In genomic region chr14:87461704-87462103, GRCh38 we compare ENCODE assay signal across 32 cellular contexts.
A peak's percentile ranks its signal among the peaks of the same experiment; 100 is the strongest.
DNase-seq lines count a peak whose midpoint lies in the region; ATAC-seq, FAIRE-seq and TF ChIP-seq lines count a peak whose summit lies in the region.
"Had no signal": no experiment of that assay in that cellular context is flagged by ENCODE, and none has a peak within 500 bp of the region (broad histone marks: within the 10 kb centered on the region; RNA-seq: fewer than 3 reads in every experiment).

No MANE protein-coding gene starts in this region.

- H3K9ac ChIP-seq in H1 (replicated peaks in 1 of 4; ENCODE audit: extremely low read depth in 1 of 4, low read depth in 3 of 4, low read length in 3 of 4), result no peak overlapping the region

- H2AK5ac ChIP-seq in H1 (ENCODE audit: low read depth, low read length), result no peak overlapping the region

- ATAC-seq in activated CD8-positive, alpha-beta T cell treated with anti-CD3 and anti-CD28 coated beads for 36 hours, result no peak
- ATAC-seq: A549; activated T-cell treated with anti-CD3 and anti-CD28 coated beads, Interleukin-2, amount 50 U/mL, for 72 hours; body of pancreas; naive thymus-derived CD8-positive, alpha-beta T cell; Panc1 had no signal

- H3K36me3 Mint-ChIP-seq in activated CD8-positive, alpha-beta T cell treated with anti-CD3 and anti-CD28 coated beads for 36 hours (ENCODE audit: low read depth), result no peaks in the 10 kb centered on the region
- H3K36me3 Mint-ChIP-seq: CD4-positive, alpha-beta memory T cell; immature natural killer cell; naive thymus-derived CD8-positive, alpha-beta T cell had no signal

- H3K4me3 Mint-ChIP-seq in activated CD8-positive, alpha-beta T cell treated with anti-CD3 and anti-CD28 coated beads for 36 hours, result no peak overlapping the region
- H3K4me3 Mint-ChIP-seq: activated B cell treated with CpG ODN at 0.5 μM for 24 hours; activated T-cell treated with anti-CD3 and anti-CD28 coated beads, Interleukin-2, amount 50 U/mL, for 72 hours; CD4-positive, alpha-beta memory T cell; immature natural killer cell; naive thymus-derived CD8-positive, alpha-beta T cell; stimulated activated naive CD8-positive, alpha-beta T cell treated with anti-CD3 and anti-CD28 coated beads, Interleukin-15, Interleukin-2, amounts not matched to agents 100 ng/mL and 50 ng/mL, for 24 hours had no signal

- H3K27me3 Mint-ChIP-seq in activated CD8-positive, alpha-beta T cell treated with anti-CD3 and anti-CD28 coated beads for 36 hours, result no peaks in the 10 kb centered on the region
- H3K27me3 Mint-ChIP-seq: activated B cell treated with CpG ODN at 0.5 μM for 24 hours; CD4-positive, alpha-beta memory T cell; naive thymus-derived CD8-positive, alpha-beta T cell; stimulated activated naive CD8-positive, alpha-beta T cell treated with anti-CD3 and anti-CD28 coated beads, Interleukin-15, Interleukin-2, amounts not matched to agents 100 ng/mL and 50 ng/mL, for 24 hours had no signal

- H3K56ac ChIP-seq in H1 (replicated peaks; ENCODE audit: insufficient read length, low read depth, low read length), result no peak overlapping the region

- TF ChIP-seq EP300 in H1 (IDR thresholded peaks at IDR 0.05; ENCODE audit: borderline replicate concordance in 1 of 2, low read depth in 2 of 2, low read length in 2 of 2), result no peak

- no peak overlapping the region for H3K27ac Mint-ChIP-seq in activated CD8-positive, alpha-beta T cell treated with anti-CD3 and anti-CD28 coated beads for 36 hours
- H3K27ac Mint-ChIP-seq: activated B cell treated with CpG ODN at 0.5 μM for 24 hours; activated T-cell treated with anti-CD3 and anti-CD28 coated beads, Interleukin-2, amount 50 U/mL, for 72 hours; CD4-positive, alpha-beta memory T cell; immature natural killer cell; naive thymus-derived CD8-positive, alpha-beta T cell; stimulated activated naive CD8-positive, alpha-beta T cell treated with anti-CD3 and anti-CD28 coated beads, Interleukin-15, Interleukin-2, amounts not matched to agents 100 ng/mL and 50 ng/mL, for 24 hours had no signal

- H3K4me3 ChIP-seq in H1 (ENCODE audit: extremely low read depth in 1 of 4, insufficient read depth in 2 of 4, low read depth in 3 of 4, low read length in 4 of 4), result no peak overlapping the region
- H3K4me3 ChIP-seq: A549, body of pancreas, left ventricle myocardium inferior, skin epidermis, vagina had no signal

- H3K27me3 ChIP-seq in H1 (replicated peaks in 1 of 4; ENCODE audit: control insufficient read depth in 3 of 4, extremely low read depth in 1 of 4, insufficient read depth in 3 of 4, low read length in 3 of 4), result no peaks in the 10 kb centered on the region
- H3K27me3 ChIP-seq: body of pancreas, dorsolateral prefrontal cortex, vagina had no signal

- CTCF ChIA-PET in H1 (lab: Charles Lee; ENCODE audit: partially characterized antibody), result no interaction called here
- CTCF ChIA-PET in activated CD8-positive, alpha-beta T cell treated with anti-CD3 and anti-CD28 coated beads for 36 hours (lab: Charles Lee), result no interaction called here

- no peaks in the 10 kb centered on the region for H3K4me1 ChIP-seq in H1 (replicated peaks in 1 of 4; ENCODE audit: control insufficient read depth in 3 of 4, insufficient read depth in 4 of 4, low read length in 3 of 4)
- H3K4me1 ChIP-seq: A549, body of pancreas, left ventricle myocardium inferior, vagina had no signal

- no peaks in the 10 kb centered on the region for H3K79me1 ChIP-seq in H1 (ENCODE audit: low read depth, low read length)

- H4K5ac ChIP-seq in H1 (ENCODE audit: insufficient read length, low read depth, low read length), result no peak overlapping the region

- H2BK12ac ChIP-seq in H1 (ENCODE audit: low read depth, low read length), result no peak overlapping the region

- H3K9me3 ChIP-seq in H1 (ENCODE audit: insufficient read depth in 2 of 2, low read depth in 1 of 2, low read length in 1 of 2), result no peaks in the 10 kb centered on the region
- H3K9me3 ChIP-seq: A549, body of pancreas, vagina had no signal

- intact Hi-C loops in activated CD8-positive, alpha-beta T cell treated with anti-CD3 and anti-CD28 coated beads for 36 hours (cut with micrococcal nuclease), result no loop called here

- no peaks in the 10 kb centered on the region for H3K36me3 ChIP-seq in H1 (ENCODE audit: control insufficient read depth in 2 of 4, insufficient read depth in 4 of 4, low read length in 3 of 4)
- H3K36me3 ChIP-seq: left ventricle myocardium inferior, vagina had no signal

- H2BK5ac ChIP-seq in H1 (ENCODE audit: low read depth, low read length), result no peak overlapping the region

- TF ChIP-seq POLR2A in H1 (IDR thresholded peaks at IDR 0.05; ENCODE audit: control extremely low read depth in 1 of 2, low read depth in 2 of 2, low read length in 2 of 2), result no peak

- H3K4me1 Mint-ChIP-seq in activated CD8-positive, alpha-beta T cell treated with anti-CD3 and anti-CD28 coated beads for 36 hours (ENCODE audit: low read depth), result no peaks in the 10 kb centered on the region
- H3K4me1 Mint-ChIP-seq: activated B cell treated with CpG ODN at 0.5 μM for 24 hours; CD4-positive, alpha-beta memory T cell; immature natural killer cell; naive thymus-derived CD8-positive, alpha-beta T cell had no signal

- H3K23ac ChIP-seq in H1 (ENCODE audit: insufficient read length), result no peak overlapping the region

- no peak overlapping the region for H3K4me2 ChIP-seq in H1 (ENCODE audit: insufficient read depth in 1 of 2, low read depth in 2 of 2, low read length in 2 of 2)
- H3K4me2 ChIP-seq: A549 had no signal

- no peak overlapping the region for H4K8ac ChIP-seq in H1 (ENCODE audit: extremely low read depth, insufficient read depth, low read length)

- peak overlapping the region; percentile 91 for H2AFZ ChIP-seq in H1 (ENCODE audit: low read length)

- POLR2A ChIA-PET in H1 (lab: Charles Lee; ENCODE audit: partially characterized antibody), result no interaction called here
- POLR2A ChIA-PET in activated CD8-positive, alpha-beta T cell treated with anti-CD3 and anti-CD28 coated beads for 36 hours (lab: Charles Lee), result no interaction called here

- no peaks in the 10 kb centered on the region for H3K9me3 Mint-ChIP-seq in activated CD8-positive, alpha-beta T cell treated with anti-CD3 and anti-CD28 coated beads for 36 hours

- H3K18ac ChIP-seq in H1 (ENCODE audit: extremely low read depth, low read length), result no peak overlapping the region

- no peaks in the 10 kb centered on the region for H3K23me2 ChIP-seq in H1 (ENCODE audit: low read depth, low read length)

- FAIRE-seq in H1 (lab: Jason Lieb, UNC), result no peak
- FAIRE-seq: A549, GM19239 had no signal

- H3K27ac ChIP-seq in H1 (ENCODE audit: low read depth, low read length), result no peak overlapping the region
- H3K27ac ChIP-seq: A549, body of pancreas, dorsolateral prefrontal cortex, left ventricle myocardium inferior, skin epidermis, vagina had no signal

- no peaks in the 10 kb centered on the region for H4K20me1 ChIP-seq in H1 (replicated peaks in 1 of 2; ENCODE audit: control insufficient read depth in 1 of 2, insufficient read depth in 2 of 2, low read length in 2 of 2)

- DNase-seq in NCI-H510A treated with DMSO at 0.1 percent for 48 hours (lab: John Stamatoyannopoulos, UW) (peak; percentile 2), NCI-H510A (lab: John Stamatoyannopoulos, UW) (no peak), NCI-H2081 (lab: John Stamatoyannopoulos, UW) (peak; percentile 8 to 62), H1 (ENCODE audit: low read depth in 1 of 2, low spot score in 2 of 2) (no peak), renal cortical epithelial cell (ENCODE audit: low read depth) (peak; percentile 68), CD1c-positive myeloid dendritic cell (ENCODE audit: extremely low spot score) (no peak)
- no peak for DNase-seq in activated CD4-positive, CD25-positive, alpha-beta regulatory T cell (lab: John Stamatoyannopoulos, UW)
- DNase-seq in activated CD8-positive, alpha-beta T cell treated with anti-CD3 and anti-CD28 coated beads for 36 hours, result no peak
- DNase-seq: activated B cell treated with CpG ODN at 0.5 μM for 24 hours; activated naive CD4-positive, alpha-beta T cell; activated T-cell treated with anti-CD3 and anti-CD28 coated beads, Interleukin-2, amount 50 U/mL, for 72 hours; AML-193; body of pancreas; CD4-positive, alpha-beta memory T cell; cerebellar nuclear complex; GF-D8; HCEC 1CT; hippocampal formation; immature natural killer cell; left ventricle myocardium inferior; naive thymus-derived CD8-positive, alpha-beta T cell; NCI-H1105; SHP77 treated with DMSO at 0.1 percent for 48 hours; SW 1271; T1000 had no signal

- no peaks in the 10 kb centered on the region for H3K79me2 ChIP-seq in H1 (ENCODE audit: control insufficient read depth in 1 of 2, insufficient read depth in 2 of 2, low read length in 2 of 2)

- WGBS in H1 (ENCODE audit: extremely low coverage in 1 of 2, insufficient coverage in 1 of 2, insufficient read length in 1 of 2, insufficient replicate concordance in 2 of 2, low coverage in 1 of 2, low lambda C conversion rate in 2 of 2, missing lambda C conversion rate in 1 of 2), 2 experiments, result 90% methylated on average over 6 of the region's 6 CpGs; no CpG with 5 or more reads in 1 of the 2 experiments

- no peak for TF ChIP-seq RAD21 in H1 (IDR thresholded peaks at IDR 0.05 in 1 of 2, conservative IDR thresholded peaks at IDR 0.05 in 1 of 2; ENCODE audit: low read depth in 2 of 2, low read length in 2 of 2)

- no peak overlapping the region for H2BK15ac ChIP-seq in H1 (ENCODE audit: low read length)

- no peak for TF ChIP-seq CTCF in H1 (IDR thresholded peaks at IDR 0.05; ENCODE audit: control extremely low read depth in 1 of 3, insufficient read depth in 1 of 3, low read depth in 1 of 3, low read length in 3 of 3)
- no peak for TF ChIP-seq CTCF in activated CD8-positive, alpha-beta T cell treated with anti-CD3 and anti-CD28 coated beads for 36 hours (IDR thresholded peaks at IDR 0.05)

- H4K91ac ChIP-seq in H1 (replicated peaks; ENCODE audit: insufficient read length, low read length), result no peak overlapping the region

- H2BK120ac ChIP-seq in H1 (replicated peaks; ENCODE audit: low read depth, low read length), result no peak overlapping the region

- no peak overlapping the region for H3K14ac ChIP-seq in H1 (ENCODE audit: insufficient read length)

- no peak overlapping the region for H3K4ac ChIP-seq in H1 (replicated peaks; ENCODE audit: insufficient read length, low read depth, low read length)

- H2BK20ac ChIP-seq in H1 (ENCODE audit: low read length), result no peak overlapping the region

TF ChIP-seq in H1, 55 proteins besides CTCF, POLR2A, EP300 and RAD21 (continues in another document):
- TF ChIP-seq RXRA (IDR thresholded peaks at IDR 0.05; ENCODE audit: insufficient read depth, low read depth, low read length) (no peak), SRF (IDR thresholded peaks at IDR 0.05; ENCODE audit: low read depth, low read length) (no peak), KDM4A (IDR thresholded peaks at IDR 0.05; ENCODE audit: low read depth, low read length, severe bottlenecking) (no peak), PHF8 (conservative IDR thresholded peaks at IDR 0.05; ENCODE audit: low read depth, low read length) (no peak), CREB1 (IDR thresholded peaks at IDR 0.05) (no peak), SIX5 (IDR thresholded peaks at IDR 0.05; ENCODE audit: low read depth, low read length) (no peak), TAF1 (IDR thresholded peaks at IDR 0.05; ENCODE audit: low read depth, low read length) (no peak), NANOG (IDR thresholded peaks at IDR 0.05; ENCODE audit: insufficient read depth, low read depth, low read length, poor library complexity, severe bottlenecking) (no peak)

Comparison
In these comparisons a context has a peak if more than half of its experiments do, and no peak if none do; other contexts are left out.
1. DNase-seq: peak in NCI-H510A treated with DMSO at 0.1 percent for 48 hours (single experiment), NCI-H2081 (2 of 2) and renal cortical epithelial cell (single experiment); none in NCI-H510A (single experiment), H1 (0 of 2), activated CD4-positive, CD25-positive, alpha-beta regulatory T cell (0 of 4), activated CD8-positive, alpha-beta T cell treated with anti-CD3 and anti-CD28 coated beads for 36 hours (single experiment) and CD1c-positive myeloid dendritic cell (single experiment).